Comparison of ENCODE assay signal across 8 cellular contexts in the genomic region with DNA sequence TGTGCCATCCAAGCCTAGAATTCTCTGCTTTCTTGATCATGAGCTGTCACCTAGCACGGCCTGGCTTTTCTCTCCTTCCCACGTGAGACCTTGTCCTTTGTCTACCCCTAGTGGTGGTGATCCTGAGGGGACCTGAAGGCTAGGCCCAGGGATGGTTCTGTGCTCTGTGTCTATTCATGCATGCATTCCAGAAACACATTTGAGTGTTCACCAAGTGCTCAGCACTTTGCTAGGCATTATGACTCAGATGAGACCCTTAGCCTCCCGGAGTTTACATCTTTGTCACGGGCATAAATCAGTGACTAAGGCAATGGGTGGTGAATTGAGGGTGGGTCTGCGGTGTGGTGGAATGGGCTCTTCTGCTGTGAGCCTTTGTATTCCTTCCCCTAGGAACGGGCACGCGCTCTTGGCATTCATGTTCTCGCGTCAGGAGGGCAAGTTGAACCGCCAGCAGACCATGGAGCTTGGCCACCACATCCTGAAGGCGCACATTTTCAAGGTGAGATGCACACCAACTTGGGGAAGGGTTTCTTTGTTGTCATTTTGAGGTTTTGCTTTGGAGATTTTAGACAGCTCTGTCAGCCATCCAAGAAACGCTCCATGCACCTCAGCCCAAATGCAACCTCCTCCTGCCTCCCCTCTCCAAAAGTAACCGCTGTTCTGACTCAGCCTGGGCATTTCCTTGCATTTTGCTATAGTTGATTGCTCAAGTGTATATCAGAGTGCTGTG.
DNase-seq lines count a peak whose midpoint lies in the region; ATAC-seq and TF ChIP-seq lines count a peak whose summit lies in the region.

No MANE protein-coding gene starts in this region.

- H3K27ac ChIP-seq in thyroid gland: peak overlapping the region; percentile 23 to 54 (median 48)

- DNase-seq in AG08395 (ENCODE audit: low spot score): peak; percentile 72
- peak; percentile 34 for DNase-seq in OCI-M1 (lab: John Stamatoyannopoulos, UW)
- peak; percentile 99 for DNase-seq in glomerular visceral epithelial cell (ENCODE audit: extremely low spot score)
- DNase-seq in thyroid gland: peak; percentile 64 to 71
- no peak for DNase-seq in stimulated activated CD4-positive, alpha-beta T cell treated with anti-CD3 and anti-CD28 coated beads, Interleukin-4, amount 100 ng/mL, for 24 hours
- no peak for DNase-seq in posterior cingulate gyrus

- H3K36me3 ChIP-seq in thyroid gland: peaks cover 0 to 13% of the 10 kb centered on the region in 2 donors

- ATAC-seq in GM18499 (IDR thresholded peaks at IDR 0.05; ENCODE audit: insufficient read depth, unreplicated experiment): peak; percentile 55
- peak; percentile 75 for ATAC-seq in HG02884 (IDR thresholded peaks at IDR 0.05; ENCODE audit: unreplicated experiment)

- no peak overlapping the region for H3K4me3 ChIP-seq in thyroid gland (replicated peaks in 1 of 3)

- no peak for TF ChIP-seq POLR2A in thyroid gland (IDR thresholded peaks at IDR 0.05)

- WGBS in thyroid gland, 2 donors: 64 to 75% methylated on average over 14 of the region's 14 CpGs

- H3K4me1 ChIP-seq in thyroid gland: peaks cover 25 to 31% of the 10 kb centered on the region in 2 donors

- H3K27me3 ChIP-seq in thyroid gland: no peaks in the 10 kb centered on the region

- intact Hi-C loops in thyroid gland (cut with DNase I): no loop called here
- intact Hi-C loops in posterior cingulate gyrus (cut with DNase I): no loop called here

- TF ChIP-seq CTCF in thyroid gland (IDR thresholded peaks at IDR 0.05): peak; percentile 21 to 79 (median 66)

- no peaks in the 10 kb centered on the region for H3K9me3 ChIP-seq in thyroid gland

Comparison
In these comparisons a context has a peak if more than half of its experiments do, and no peak if none do; other contexts are left out.
1. DNase-seq: peak in AG08395 (single experiment), OCI-M1 (single experiment), glomerular visceral epithelial cell (single experiment) and thyroid gland (2 of 2); none in stimulated activated CD4-positive, alpha-beta T cell treated with anti-CD3 and anti-CD28 coated beads, Interleukin-4, amount 100 ng/mL, for 24 hours (single experiment) and posterior cingulate gyrus (0 of 10).